Comparison of ENCODE assay signal across 9 cellular contexts in the genomic region with DNA sequence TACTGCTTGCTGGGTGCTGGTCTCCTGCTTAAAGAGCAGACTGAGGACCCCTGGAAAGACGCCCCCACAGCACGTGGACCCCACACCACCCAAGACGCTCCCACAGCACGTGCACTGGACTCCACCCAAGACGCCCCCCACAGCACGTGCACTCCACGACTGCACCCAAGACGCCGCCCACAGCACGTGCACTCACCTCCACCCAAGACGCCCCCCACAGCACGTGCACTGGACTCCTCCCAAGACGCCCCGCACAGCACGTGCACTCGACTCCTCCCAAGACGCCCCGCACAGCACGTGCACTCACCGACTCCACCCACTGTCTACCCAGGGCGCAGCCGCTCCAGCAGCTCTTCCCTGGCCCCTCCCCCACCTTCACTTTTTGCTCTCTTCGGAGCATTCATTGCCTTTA. TPM values are rescaled to one million over a fixed set of nuclear protein-coding genes. Genes with fewer than 3 reads are reported as not detected.
DNase-seq lines count a peak whose midpoint lies in the region; ATAC-seq and TF ChIP-seq lines count a peak whose summit lies in the region.
"Had no signal": no experiment of that assay in that cellular context is flagged by ENCODE, and none has a peak within 500 bp of the region (broad histone marks: within the 10 kb centered on the region; RNA-seq: fewer than 3 reads in every experiment).

No MANE protein-coding gene starts in this region.

- no peaks in the 10 kb centered on the region for H3K9me3 ChIP-seq in testis

- DNase-seq in NCI-H2227 (lab: John Stamatoyannopoulos, UW; ENCODE audit: unreplicated experiment) (peak; percentile 12), NCI-H2227 treated with DMSO at 0.1 percent for 48 hours (lab: John Stamatoyannopoulos, UW) (no peak), islet precursor cell (peak; percentile 63), testis (peak; percentile 73), NCI-H2196 (lab: John Stamatoyannopoulos, UW; ENCODE audit: unreplicated experiment) (no peak), UCSD-AML1 (lab: John Stamatoyannopoulos, UW; ENCODE audit: unreplicated experiment) (no peak), brain microvascular endothelial cell (no peak)
- peak; percentile 23 for DNase-seq in activated CD8-positive, alpha-beta T cell treated with anti-CD3 and anti-CD28 coated beads for 36 hours
- DNase-seq: NCI-H226 had no signal

- H3K4me3 ChIP-seq in testis (no peak overlapping the region), brain microvascular endothelial cell (ENCODE audit: low read depth, low read length) (no peak overlapping the region)

- H3K9me3 Mint-ChIP-seq in activated CD8-positive, alpha-beta T cell treated with anti-CD3 and anti-CD28 coated beads for 36 hours, result no peaks in the 10 kb centered on the region

- in situ Hi-C loops in brain microvascular endothelial cell (cut with HindIII; ENCODE audit: low pct_ligation_motif_present, low sequenced_read_pairs), result no loop called here

- H3K4me3 Mint-ChIP-seq in activated CD8-positive, alpha-beta T cell treated with anti-CD3 and anti-CD28 coated beads for 36 hours, result no peak overlapping the region

- no peaks in the 10 kb centered on the region for H3K27me3 ChIP-seq in testis
- no peaks in the 10 kb centered on the region for H3K27me3 ChIP-seq in brain microvascular endothelial cell (replicated peaks)

- peaks cover 18% of the 10 kb centered on the region for H3K36me3 Mint-ChIP-seq in activated CD8-positive, alpha-beta T cell treated with anti-CD3 and anti-CD28 coated beads for 36 hours (ENCODE audit: low read depth)

- intact Hi-C loops in activated CD8-positive, alpha-beta T cell treated with anti-CD3 and anti-CD28 coated beads for 36 hours (cut with micrococcal nuclease), result no loop called here
- intact Hi-C loops in testis (cut with DNase I; ENCODE audit: low total_unique reads), result no loop called here

- CTCF ChIA-PET in activated CD8-positive, alpha-beta T cell treated with anti-CD3 and anti-CD28 coated beads for 36 hours (lab: Charles Lee), result interaction anchor here (2.0 kb wide), 1 partner anchor 50 kb away, joined by 5 read pairs; the partner anchor contains the start of gene EHMT1

- POLR2A ChIA-PET in activated CD8-positive, alpha-beta T cell treated with anti-CD3 and anti-CD28 coated beads for 36 hours (lab: Charles Lee), result no interaction called here

- H3K27me3 Mint-ChIP-seq in activated CD8-positive, alpha-beta T cell treated with anti-CD3 and anti-CD28 coated beads for 36 hours, result no peaks in the 10 kb centered on the region

- TF ChIP-seq POLR2A in testis (IDR thresholded peaks at IDR 0.05), result no peak

- peaks cover 89% of the 10 kb centered on the region for H3K4me1 ChIP-seq in testis

- no peaks in the 10 kb centered on the region for H3K36me3 ChIP-seq in testis (ENCODE audit: low read depth, missing control alignments)
- H3K36me3 ChIP-seq in brain microvascular endothelial cell (replicated peaks), result no peaks in the 10 kb centered on the region

- ATAC-seq in activated CD8-positive, alpha-beta T cell treated with anti-CD3 and anti-CD28 coated beads for 36 hours, result no peak

- TF ChIP-seq CTCF in activated CD8-positive, alpha-beta T cell treated with anti-CD3 and anti-CD28 coated beads for 36 hours (IDR thresholded peaks at IDR 0.05), result no peak
- TF ChIP-seq CTCF in testis (IDR thresholded peaks at IDR 0.05), result no peak
- TF ChIP-seq CTCF in brain microvascular endothelial cell (IDR thresholded peaks at IDR 0.05; ENCODE audit: low read depth, low read length, missing control alignments), result no peak

- peaks cover 53% of the 10 kb centered on the region for H3K4me1 Mint-ChIP-seq in activated CD8-positive, alpha-beta T cell treated with anti-CD3 and anti-CD28 coated beads for 36 hours (ENCODE audit: low read depth)

- H3K27ac ChIP-seq in testis (peak overlapping the region; percentile 40 to 71), brain microvascular endothelial cell (no peak overlapping the region)

- H3K27ac Mint-ChIP-seq in activated CD8-positive, alpha-beta T cell treated with anti-CD3 and anti-CD28 coated beads for 36 hours, result no peak overlapping the region

- WGBS in testis, 2 donors, result 46 to 53% methylated on average over 20 to 23 of the region's 23 CpGs

RNA-seq across cellular contexts. Expression of gene EHMT1, which starts 50.5 kb away (rescaled TPM):
- total RNA-seq in activated CD8-positive, alpha-beta T cell treated with anti-CD3 and anti-CD28 coated beads for 36 hours, result 10 to 100 TPM; 62.1 to 67.1 TPM
- 100 to 1,000 TPM; 193 to 207 TPM for total RNA-seq in testis
- polyA plus RNA-seq in testis (ENCODE audit: insufficient read depth, low read depth, low replicate concordance), result 116 TPM

Comparison
In these comparisons a context has a peak if more than half of its experiments do, and no peak if none do; other contexts are left out.
1. DNase-seq: peak in NCI-H2227 (single experiment), activated CD8-positive, alpha-beta T cell treated with anti-CD3 and anti-CD28 coated beads for 36 hours (single experiment), islet precursor cell (single experiment) and testis (single experiment); none in NCI-H2227 treated with DMSO at 0.1 percent for 48 hours (single experiment), NCI-H2196 (single experiment), UCSD-AML1 (single experiment) and brain microvascular endothelial cell (single experiment).